20 cellular contexts compared by ENCODE assay signal in the genomic region with DNA sequence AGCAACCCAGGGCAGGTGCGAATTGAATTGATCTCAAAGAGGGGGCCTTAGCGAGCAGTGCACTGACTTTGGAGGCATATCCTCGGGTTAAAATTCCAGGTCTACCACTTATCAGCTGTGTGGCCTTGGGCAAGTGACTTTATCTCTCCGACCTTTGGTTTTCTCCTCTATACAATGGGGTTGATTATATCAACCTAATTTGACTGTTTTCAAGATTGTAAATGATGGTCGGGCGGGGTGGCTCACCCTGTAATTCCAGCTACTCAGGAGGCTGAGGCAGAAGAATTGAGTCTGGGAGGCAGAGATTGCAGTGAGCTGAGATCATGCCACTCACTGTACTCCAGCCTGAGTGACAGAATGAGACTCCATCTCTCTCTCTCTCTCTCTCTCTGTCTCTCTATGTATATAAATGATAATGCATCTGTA.
"Had no signal": no experiment of that assay in that cellular context is flagged by ENCODE, and none has a peak within 500 bp of the region (broad histone marks: within the 10 kb centered on the region; RNA-seq: fewer than 3 reads in every experiment).

No MANE protein-coding gene starts in this region.

- H3K36me3 ChIP-seq: esophagus squamous epithelium, gastrocnemius medialis, sigmoid colon, spleen had no signal

- H3K9me3 ChIP-seq: esophagus squamous epithelium, gastrocnemius medialis, sigmoid colon, spleen, testis had no signal

- H3K27ac ChIP-seq: dorsolateral prefrontal cortex, esophagus squamous epithelium, gastrocnemius medialis, sigmoid colon, spleen, testis had no signal

- ATAC-seq: activated CD4-positive, alpha-beta T cell treated with anti-CD3 and anti-CD28 coated beads for 36 hours; activated naive CD4-positive, alpha-beta T cell treated with anti-CD3 and anti-CD28 coated beads, Interleukin-2, amount 50 U/mL, for 72 hours; activated T-helper 17 cell treated with anti-CD3 and anti-CD28 coated beads, Interleukin-2, amount 50 U/mL, for 72 hours; effector memory CD8-positive, alpha-beta T cell; gastrocnemius medialis had no signal

- DNase-seq: activated CD4-positive, alpha-beta T cell treated with anti-CD3 and anti-CD28 coated beads for 36 hours; activated CD4-positive, alpha-beta T cell treated with anti-CD3 and anti-CD28 coated beads, Interleukin-2, amount 50 U/mL, for 4 hours; activated CD8-positive, alpha-beta memory T cell treated with anti-CD3 and anti-CD28 coated beads for 24 hours; activated CD8-positive, alpha-beta memory T cell treated with anti-CD3 and anti-CD28 coated beads, Interleukin-2, amount 50 U/mL, for 4 hours; activated T-cell treated with anti-CD3 and anti-CD28 coated beads, Interleukin-2, amount 50 U/mL, for 24 hours; aorta; dorsolateral prefrontal cortex; effector memory CD8-positive, alpha-beta T cell; esophagus squamous epithelium; gastrocnemius medialis; hypothalamus; naive B cell; sigmoid colon; spleen; stimulated activated CD4-positive, alpha-beta T cell treated with anti-CD3 and anti-CD28 coated beads, Interleukin-4, amount 100 ng/mL, for 1 hour; stimulated activated naive CD4-positive, alpha-beta T cell; T-helper 1 cell; testis had no signal

- H3K27me3 ChIP-seq: esophagus squamous epithelium, gastrocnemius medialis, sigmoid colon, testis had no signal

- H3K4me1 ChIP-seq: esophagus squamous epithelium, gastrocnemius medialis, sigmoid colon, spleen, testis had no signal

- H3K4me3 ChIP-seq: dorsolateral prefrontal cortex, esophagus squamous epithelium, gastrocnemius medialis, sigmoid colon, spleen, testis had no signal
